ENCODE assay signal across 9 cellular contexts in the genomic region with DNA sequence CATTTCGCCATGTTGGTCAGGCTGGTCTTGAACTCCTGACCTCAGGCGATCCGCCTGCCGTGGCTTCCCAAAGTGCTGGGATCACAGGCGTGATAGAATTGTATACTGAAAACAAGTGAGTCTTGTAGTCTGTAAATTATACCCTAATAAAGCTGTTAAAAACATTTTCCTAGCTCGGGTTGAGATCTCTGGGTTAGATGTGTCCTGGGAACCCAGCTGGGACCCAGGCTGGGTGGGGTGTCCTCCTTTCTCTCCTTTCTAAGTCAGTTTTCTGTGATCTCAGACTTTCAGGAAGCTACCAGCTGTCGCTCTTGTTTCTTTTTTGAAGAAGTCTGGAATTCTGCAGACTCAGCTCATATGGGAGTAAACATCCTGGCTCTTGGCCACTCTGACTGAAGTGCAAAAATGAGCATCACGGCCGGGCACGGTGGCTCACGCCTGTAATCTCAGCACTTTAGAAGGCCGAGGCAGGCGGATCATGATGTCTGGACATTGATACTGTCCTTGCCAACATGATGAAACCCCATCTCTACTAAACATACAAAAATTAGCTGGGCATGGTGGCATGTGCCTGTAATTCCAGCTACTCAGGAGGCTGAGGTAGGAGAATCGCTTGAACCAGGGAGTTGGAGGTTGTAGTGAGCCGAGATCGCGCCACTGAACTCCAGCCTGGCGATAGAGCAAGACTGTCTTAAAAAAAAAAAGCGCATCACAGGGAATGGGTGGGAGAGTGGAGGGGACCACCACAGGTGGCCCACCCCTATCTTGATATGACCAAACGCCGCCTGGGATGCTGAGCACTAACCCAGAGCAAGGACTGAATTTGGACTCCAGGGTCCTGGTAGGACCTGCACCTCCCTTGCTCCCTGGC. TPM values are rescaled to one million over a fixed set of nuclear protein-coding genes. Genes with fewer than 3 reads are reported as not detected.
A peak's percentile ranks its signal among the peaks of the same experiment; 100 is the strongest.
DNase-seq lines count a peak whose midpoint lies in the region; ATAC-seq and TF ChIP-seq lines count a peak whose summit lies in the region.
"Had no signal": no experiment of that assay in that cellular context is flagged by ENCODE, and none has a peak within 500 bp of the region (broad histone marks: within the 10 kb centered on the region; RNA-seq: fewer than 3 reads in every experiment).

No MANE protein-coding gene starts in this region.

- no peaks in the 10 kb centered on the region for H3K9me3 ChIP-seq in thyroid gland
- no peaks in the 10 kb centered on the region for H3K9me3 ChIP-seq in naive thymus-derived CD4-positive, alpha-beta T cell (ENCODE audit: control insufficient read depth in 2 of 3, low read length in 3 of 3)

- TF ChIP-seq POLR2A in thyroid gland (IDR thresholded peaks at IDR 0.05): no peak

- in situ Hi-C loops in ACHN (cut with HindIII; ENCODE audit: low pct_ligation_motif_present, low pct_unique_long_range_greater_than_20kb, low sequenced_read_pairs): no loop called here

- CTCF ChIA-PET in naive thymus-derived CD4-positive, alpha-beta T cell (lab: Charles Lee): no interaction called here

- intact Hi-C loops in thyroid gland (cut with DNase I): no loop called here
- intact Hi-C loops in naive thymus-derived CD4-positive, alpha-beta T cell (cut with micrococcal nuclease): no loop called here

- 52 to 61% methylated on average over 18 to 21 of the region's 21 CpGs for WGBS in thyroid gland, 2 donors

- H3K36me3 Mint-ChIP-seq in naive thymus-derived CD4-positive, alpha-beta T cell: no peaks in the 10 kb centered on the region

- peaks cover 0 to 20% (median 5%) of the 10 kb centered on the region in 5 donors for H3K27me3 Mint-ChIP-seq in naive thymus-derived CD4-positive, alpha-beta T cell

- peak overlapping the region in 3 of 9 donors; percentile 21 to 67 (median 26) for H3K27ac Mint-ChIP-seq in naive thymus-derived CD4-positive, alpha-beta T cell
- H3K27ac Mint-ChIP-seq: activated T-cell treated with anti-CD3 and anti-CD28 coated beads, Interleukin-2, amount 50 U/mL, for 72 hours had no signal

- H3K4me3 ChIP-seq in thyroid gland (replicated peaks in 1 of 3): no peak overlapping the region
- no peak overlapping the region for H3K4me3 ChIP-seq in naive thymus-derived CD4-positive, alpha-beta T cell (ENCODE audit: low read length)

- peaks cover 0 to 14% (median 8%) of the 10 kb centered on the region in 7 donors for H3K4me1 Mint-ChIP-seq in naive thymus-derived CD4-positive, alpha-beta T cell

- H3K9me3 Mint-ChIP-seq in naive thymus-derived CD4-positive, alpha-beta T cell: no peaks in the 10 kb centered on the region
- H3K9me3 Mint-ChIP-seq: activated T-cell treated with anti-CD3 and anti-CD28 coated beads, Interleukin-2, amount 50 U/mL, for 72 hours had no signal

- POLR2A ChIA-PET in naive thymus-derived CD4-positive, alpha-beta T cell (lab: Charles Lee): interaction anchor here (0.7 to 4.6 kb wide), 3 partner anchors 9 to 46 kb away, joined by 3 to 25 read pairs (median 4); a partner anchor contains a TSS

- TF ChIP-seq CTCF in thyroid gland (IDR thresholded peaks at IDR 0.05): no peak

- no peak for ATAC-seq in naive thymus-derived CD4-positive, alpha-beta T cell
- ATAC-seq: activated T-cell treated with anti-CD3 and anti-CD28 coated beads, Interleukin-2, amount 50 U/mL, for 72 hours; foreskin keratinocyte had no signal

- H3K27me3 ChIP-seq in thyroid gland: no peaks in the 10 kb centered on the region
- H3K27me3 ChIP-seq in naive thymus-derived CD4-positive, alpha-beta T cell (ENCODE audit: control insufficient read depth in 2 of 2, insufficient read depth in 2 of 2, low read length in 2 of 2): no peaks in the 10 kb centered on the region

- no peaks in the 10 kb centered on the region for H3K36me3 ChIP-seq in thyroid gland
- no peaks in the 10 kb centered on the region for H3K36me3 ChIP-seq in naive thymus-derived CD4-positive, alpha-beta T cell (ENCODE audit: control insufficient read depth in 2 of 3, insufficient read depth in 3 of 3, low read length in 3 of 3)

- DNase-seq in RPMI8226: peak; percentile 89
- peak; percentile 36 for DNase-seq in epidermal melanocyte (ENCODE audit: insufficient read length, low spot score)
- DNase-seq in midbrain (lab: John Stamatoyannopoulos, UW): peak; percentile 8
- peak; percentile 35 to 44 for DNase-seq in thyroid gland
- DNase-seq in NCI-H1417 (lab: John Stamatoyannopoulos, UW): no peak
- no peak for DNase-seq in ACHN
- DNase-seq in naive thymus-derived CD4-positive, alpha-beta T cell: no peak
- DNase-seq: activated T-cell treated with anti-CD3 and anti-CD28 coated beads, Interleukin-2, amount 50 U/mL, for 72 hours had no signal

- peaks cover 6 to 17% of the 10 kb centered on the region in 2 donors for H3K4me1 ChIP-seq in thyroid gland
- no peaks in the 10 kb centered on the region for H3K4me1 ChIP-seq in naive thymus-derived CD4-positive, alpha-beta T cell (ENCODE audit: control insufficient read depth in 2 of 2, insufficient read depth in 2 of 2, low read length in 2 of 2)
- H3K4me1 ChIP-seq: foreskin keratinocyte had no signal

- no peak overlapping the region for H3K4me3 Mint-ChIP-seq in naive thymus-derived CD4-positive, alpha-beta T cell
- H3K4me3 Mint-ChIP-seq: activated T-cell treated with anti-CD3 and anti-CD28 coated beads, Interleukin-2, amount 50 U/mL, for 72 hours had no signal

- peak overlapping the region; percentile 49 to 77 (median 73) for H3K27ac ChIP-seq in thyroid gland
- H3K27ac ChIP-seq in naive thymus-derived CD4-positive, alpha-beta T cell (ENCODE audit: low read depth, low read length): no peak overlapping the region
- H3K27ac ChIP-seq: foreskin keratinocyte had no signal

RNA-seq across cellular contexts. Expression of a gene that starts 9.9 kb away (rescaled TPM):
- 10 to 100 TPM; 28.1 to 63.6 (median 49.1) TPM for total RNA-seq in thyroid gland
- 10 to 100 TPM; 42.3 to 79.6 (median 67.0) TPM for total RNA-seq in naive thymus-derived CD4-positive, alpha-beta T cell
- 100 to 1,000 TPM in 1 of 2 donors, 10 to 100 TPM in 1; 68.7 to 130 TPM for polyA plus RNA-seq in naive thymus-derived CD4-positive, alpha-beta T cell

RNA-seq across cellular contexts. Expression of a gene that starts 12.7 kb away (rescaled TPM):
- total RNA-seq in thyroid gland: 100 to 1,000 TPM in 1 of 4 donors, 10 to 100 TPM in 3; 22.7 to 260 (median 70.1) TPM
- total RNA-seq in naive thymus-derived CD4-positive, alpha-beta T cell: under 1 TPM in 4 of 5 experiments, not detected in 1; 0.31 to 0.44 (median 0.37) TPM
- not detected for polyA plus RNA-seq in naive thymus-derived CD4-positive, alpha-beta T cell

RNA-seq across cellular contexts. Expression of a gene that starts 33.5 kb away (rescaled TPM):
- total RNA-seq in thyroid gland: 100 to 1,000 TPM in 1 of 4 donors, 10 to 100 TPM in 3; 42.7 to 103 (median 51.3) TPM
- 100 to 1,000 TPM in 1 of 5 experiments, 10 to 100 TPM in 4; 60.5 to 151 (median 65.1) TPM for total RNA-seq in naive thymus-derived CD4-positive, alpha-beta T cell
- 10 to 100 TPM; 59.6 to 74.7 TPM for polyA plus RNA-seq in naive thymus-derived CD4-positive, alpha-beta T cell

RNA-seq across cellular contexts. Expression of a gene that starts 33.6 kb away (rescaled TPM):
- total RNA-seq in thyroid gland: 10 to 100 TPM; 12.6 to 17.4 (median 16.1) TPM
- 1 to 10 TPM; 1.2 to 5.3 (median 4.0) TPM for total RNA-seq in naive thymus-derived CD4-positive, alpha-beta T cell
- polyA plus RNA-seq in naive thymus-derived CD4-positive, alpha-beta T cell: 1 to 10 TPM in 1 of 2 donors, under 1 TPM in 1; 0.69 to 4.0 TPM

RNA-seq across cellular contexts. Expression of a gene that starts 37.2 kb away (rescaled TPM):
- 1 to 10 TPM in 3 of 4 donors, not detected in 1; 3.0 to 8.8 (median 5.0) TPM for total RNA-seq in thyroid gland
- 1 to 10 TPM; 1.0 to 3.9 (median 1.2) TPM for total RNA-seq in naive thymus-derived CD4-positive, alpha-beta T cell
- not detected for polyA plus RNA-seq in naive thymus-derived CD4-positive, alpha-beta T cell

Comparison
In these comparisons a context has a peak if more than half of its experiments do, and no peak if none do; other contexts are left out.
1. DNase-seq: peak in RPMI8226 (single experiment), epidermal melanocyte (single experiment), midbrain (single experiment) and thyroid gland (2 of 2); none in NCI-H1417 (0 of 3), ACHN (single experiment) and naive thymus-derived CD4-positive, alpha-beta T cell (0 of 9).
2. RNA of a gene that starts 12.7 kb away (total RNA-seq): 22.7 to 260 TPM in thyroid gland; 0.31 to 0.44 TPM in naive thymus-derived CD4-positive, alpha-beta T cell; every median in the first group is over 10 times any median in the second.